13 cellular contexts compared by ENCODE assay signal in the genomic region with DNA sequence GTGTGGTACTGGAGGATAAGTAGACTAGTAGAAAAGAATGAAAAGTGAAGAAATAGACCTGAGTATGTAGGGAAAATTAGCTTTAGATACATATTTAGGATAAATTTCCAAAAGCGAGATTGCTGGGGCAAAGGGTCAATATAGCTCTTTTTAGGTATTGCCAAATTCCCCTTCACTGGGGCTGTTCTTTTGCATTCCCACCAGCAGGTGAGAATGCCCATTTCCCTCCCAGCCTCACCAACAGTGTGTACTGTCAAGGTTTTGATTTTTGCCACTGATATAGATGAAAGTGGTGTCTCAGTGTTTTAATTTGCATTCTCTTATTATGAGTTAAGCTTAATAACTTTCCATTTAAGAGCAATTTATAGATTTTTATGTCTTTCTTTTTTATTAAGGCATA. TPM values are rescaled to one million over a fixed set of nuclear protein-coding genes. Genes with fewer than 3 reads are reported as not detected.
DNase-seq lines count a peak whose midpoint lies in the region; ATAC-seq, FAIRE-seq and TF ChIP-seq lines count a peak whose summit lies in the region.
"Had no signal": no experiment of that assay in that cellular context is flagged by ENCODE, and none has a peak within 500 bp of the region (broad histone marks: within the 10 kb centered on the region; RNA-seq: fewer than 3 reads in every experiment).

No MANE protein-coding gene starts in this region.

- no peak overlapping the region for H2AFZ ChIP-seq in smooth muscle cell (ENCODE audit: low read depth)

- WGBS in smooth muscle cell (ENCODE audit: low lambda C conversion rate) = 73% methylated on average over 1 of the region's 1 CpG

- TF ChIP-seq CTCF in RWPE2 (IDR thresholded peaks at IDR 0.05; ENCODE audit: poor library complexity, severe bottlenecking) (peak; percentile 23), fibroblast of the aortic adventitia (IDR thresholded peaks at IDR 0.05; ENCODE audit: insufficient read depth, low read length) (peak; percentile 48), smooth muscle cell (IDR thresholded peaks at IDR 0.05; ENCODE audit: borderline replicate concordance, insufficient read depth, poor library complexity, severe bottlenecking) (peak; percentile 24), GM10266 (IDR thresholded peaks at IDR 0.05; ENCODE audit: control insufficient read depth, insufficient read depth, low read depth, missing control alignments) (no peak)

- H3K4me1 ChIP-seq in RWPE2 (ENCODE audit: insufficient read depth, poor library complexity, severe bottlenecking) (no peaks in the 10 kb centered on the region), smooth muscle cell (ENCODE audit: low read depth) (no peaks in the 10 kb centered on the region)
- H3K4me1 ChIP-seq: SJCRH30 had no signal

- no peak overlapping the region for H3K4me3 ChIP-seq in RWPE2 (ENCODE audit: severe bottlenecking)
- H3K4me3 ChIP-seq in fibroblast of the aortic adventitia (ENCODE audit: low read depth, low read length) = no peak overlapping the region
- H3K4me3 ChIP-seq in smooth muscle cell = no peak overlapping the region
- H3K4me3 ChIP-seq: SJCRH30, skin epidermis had no signal

- H3K27ac ChIP-seq in RWPE2 (ENCODE audit: poor library complexity, severe bottlenecking) (no peak overlapping the region), smooth muscle cell (ENCODE audit: low read depth) (no peak overlapping the region)
- H3K27ac ChIP-seq: SJCRH30, skin epidermis had no signal

- no peaks in the 10 kb centered on the region for H3F3A ChIP-seq in smooth muscle cell (ENCODE audit: low read depth)

- no peaks in the 10 kb centered on the region for H3K36me3 ChIP-seq in RWPE2 (ENCODE audit: low read depth)
- H3K36me3 ChIP-seq in smooth muscle cell (ENCODE audit: low read depth) = no peaks in the 10 kb centered on the region
- H3K36me3 ChIP-seq: SJCRH30 had no signal

- peak; percentile 44; the same call in 2 of the 3 replicates for ATAC-seq in RWPE2 (ENCODE audit: low read depth)

- no peak overlapping the region for H3K4me2 ChIP-seq in smooth muscle cell

- no peak overlapping the region for H3K9ac ChIP-seq in smooth muscle cell (ENCODE audit: low read depth)

- H3K27me3 ChIP-seq in RWPE2 (ENCODE audit: insufficient read depth, poor library complexity, severe bottlenecking) = no peaks in the 10 kb centered on the region
- no peaks in the 10 kb centered on the region for H3K27me3 ChIP-seq in smooth muscle cell (ENCODE audit: low read depth)
- H3K27me3 ChIP-seq: SJCRH30 had no signal

- DNase-seq in H54 (ENCODE audit: insufficient read length, low spot score) = no peak
- no peak for DNase-seq in RWPE2 (ENCODE audit: low spot score)
- no peak for DNase-seq in fibroblast of the aortic adventitia (ENCODE audit: low read depth)
- DNase-seq in smooth muscle cell (lab: John Stamatoyannopoulos, UW; ENCODE audit: unreplicated experiment) = no peak
- DNase-seq in cerebellum (ENCODE audit: low spot score) = no peak
- no peak for DNase-seq in NCI-H1417 (lab: John Stamatoyannopoulos, UW)
- DNase-seq in GM10266 (ENCODE audit: extremely low spot score) = no peak
- DNase-seq: activated CD4-positive, alpha-beta T cell treated with anti-CD3 and anti-CD28 coated beads for 4 hours; activated gamma-delta T cell treated with Interleukin-2 at 50 U/mL for 16 hours; KG1; naive B cell had no signal

- no peaks in the 10 kb centered on the region for H4K20me1 ChIP-seq in smooth muscle cell (ENCODE audit: low read depth)

- H3K9me3 ChIP-seq in RWPE2 (ENCODE audit: severe bottlenecking) (no peaks in the 10 kb centered on the region), smooth muscle cell (replicated peaks; ENCODE audit: low read depth) (no peaks in the 10 kb centered on the region)
- H3K9me3 ChIP-seq: SJCRH30 had no signal

- TF ChIP-seq POLR2A in H54 (IDR thresholded peaks at IDR 0.05; ENCODE audit: low read depth, low read length) = no peak

- no peaks in the 10 kb centered on the region for H3K79me2 ChIP-seq in smooth muscle cell (ENCODE audit: low read depth)

- FAIRE-seq in H54 (lab: Jason Lieb, UNC) = peak; percentile 33

RNA-seq across cellular contexts. Expression of a gene that starts 35.7 kb away (rescaled TPM):
- total RNA-seq in fibroblast of the aortic adventitia (ENCODE audit: low replicate concordance) = 22.9 and 36.1 TPM in 2 replicates
- 170 and 195 TPM in 2 replicates for total RNA-seq in smooth muscle cell
- 209 and 241 TPM in 2 replicates for polyA plus RNA-seq in smooth muscle cell
- total RNA-seq in cerebellum = 6.5 TPM
